23 cellular contexts compared by ENCODE assay signal in genomic region chrX:107707866-107708265, GRCh38.
DNase-seq lines count a peak whose midpoint lies in the region; ATAC-seq and TF ChIP-seq lines count a peak whose summit lies in the region.
"Had no signal": no experiment of that assay in that cellular context is flagged by ENCODE, and none has a peak within 500 bp of the region (broad histone marks: within the 10 kb centered on the region; RNA-seq: fewer than 3 reads in every experiment).

No MANE protein-coding gene starts in this region.

- H3K4me1 Mint-ChIP-seq in CD4-positive, alpha-beta memory T cell, result peaks cover 27 to 53% (median 43%) of the 10 kb centered on the region in 4 donors
- H3K4me1 Mint-ChIP-seq in memory B cell (peaks cover 42% of the 10 kb centered on the region), osteocyte (ENCODE audit: unreplicated experiment) (peaks cover 20% of the 10 kb centered on the region)

- peaks cover 41% of the 10 kb centered on the region for H3K4me1 ChIP-seq in CD4-positive, alpha-beta memory T cell (ENCODE audit: insufficient read depth, low read length)
- H3K4me1 ChIP-seq in SJCRH30 (peaks cover 27% of the 10 kb centered on the region), upper lobe of left lung (peaks cover 8 to 35% (median 23%) of the 10 kb centered on the region in 4 donors), esophagus squamous epithelium (peaks cover 0 to 31% (median 21%) of the 10 kb centered on the region in 3 donors)

- peak overlapping the region in 6 of 7 donors; percentile 30 to 100 (median 54) for H3K27ac Mint-ChIP-seq in CD4-positive, alpha-beta memory T cell
- H3K27ac Mint-ChIP-seq in memory B cell, result peak overlapping the region; percentile 77
- peak overlapping the region; percentile 9 for H3K27ac Mint-ChIP-seq in osteocyte (ENCODE audit: unreplicated experiment)
- H3K27ac Mint-ChIP-seq: GM23338, H9 had no signal

- no peak for DNase-seq in CD4-positive, alpha-beta memory T cell
- no peak for DNase-seq in SJCRH30
- DNase-seq in memory B cell (ENCODE audit: low spot score in 2 of 2), result no peak
- DNase-seq in osteocyte (ENCODE audit: extremely low spot score, unreplicated experiment), result no peak
- no peak for DNase-seq in upper lobe of left lung
- DNase-seq in esophagus squamous epithelium (lab: John Stamatoyannopoulos, UW), result no peak
- DNase-seq in NCI-H1092 (lab: John Stamatoyannopoulos, UW), result no peak
- DNase-seq: DMS153; DND-41; H9; Karpas-422; NCI-H1105; NCI-H146; NCI-H1930; NCI-H2107; NCI-H524; NCI-H82; NK-92 treated with Interleukin-12 subunit alpha and Interleukin-12 subunit beta, amount 100 ng/mL, for 24 hours; PC-9 had no signal

- TF ChIP-seq CTCF in osteocyte (IDR thresholded peaks at IDR 0.05) (no peak), upper lobe of left lung (IDR thresholded peaks at IDR 0.05) (no peak), esophagus squamous epithelium (IDR thresholded peaks at IDR 0.05) (no peak)

- no peaks in the 10 kb centered on the region for H3K27me3 Mint-ChIP-seq in CD4-positive, alpha-beta memory T cell
- H3K27me3 Mint-ChIP-seq in memory B cell (no peaks in the 10 kb centered on the region), osteocyte (ENCODE audit: unreplicated experiment) (no peaks in the 10 kb centered on the region)

- CTCF ChIA-PET in CD4-positive, alpha-beta memory T cell (lab: Charles Lee; ENCODE audit: partially characterized antibody), result interaction anchor here (17.4 kb wide), 1 partner anchor 33 kb away, joined by 462 read pairs; no protein-coding TSS in a partner anchor

- H3K4me3 Mint-ChIP-seq in CD4-positive, alpha-beta memory T cell, result no peak overlapping the region
- H3K4me3 Mint-ChIP-seq in memory B cell, result no peak overlapping the region
- H3K4me3 Mint-ChIP-seq in osteocyte (ENCODE audit: unreplicated experiment), result no peak overlapping the region
- H3K4me3 Mint-ChIP-seq: GM23338, H9 had no signal

- ATAC-seq in memory B cell (ENCODE audit: low read depth), result no peak
- no peak for ATAC-seq in GM18870 (IDR thresholded peaks at IDR 0.05; ENCODE audit: unreplicated experiment)
- no peak for ATAC-seq in upper lobe of left lung (ENCODE audit: low FRiP score in 2 of 2)
- ATAC-seq: GM23338, Right ventricle myocardium inferior had no signal

- no peaks in the 10 kb centered on the region for H3K36me3 ChIP-seq in CD4-positive, alpha-beta memory T cell (ENCODE audit: insufficient read depth, low read length)
- H3K36me3 ChIP-seq in SJCRH30, result no peaks in the 10 kb centered on the region
- H3K36me3 ChIP-seq in upper lobe of left lung, result no peaks in the 10 kb centered on the region
- no peaks in the 10 kb centered on the region for H3K36me3 ChIP-seq in esophagus squamous epithelium
- H3K36me3 ChIP-seq: SJSA1 had no signal

- 77 to 96% methylated on average over 9 of the region's 9 CpGs for WGBS in upper lobe of left lung, 2 donors
- WGBS in esophagus squamous epithelium, 2 donors, result 65 to 74% methylated on average over 7 to 9 of the region's 9 CpGs

- H3K27ac ChIP-seq in CD4-positive, alpha-beta memory T cell (ENCODE audit: low read depth, low read length), result no peak overlapping the region
- peak overlapping the region; percentile 78 for H3K27ac ChIP-seq in SJCRH30
- no peak overlapping the region for H3K27ac ChIP-seq in upper lobe of left lung
- H3K27ac ChIP-seq in esophagus squamous epithelium, result no peak overlapping the region
- H3K27ac ChIP-seq: PC-9, SJSA1 had no signal

- TF ChIP-seq POLR2A in upper lobe of left lung (IDR thresholded peaks at IDR 0.05) (no peak), esophagus squamous epithelium (IDR thresholded peaks at IDR 0.05) (no peak)

- no peaks in the 10 kb centered on the region for H3K9me3 ChIP-seq in CD4-positive, alpha-beta memory T cell (ENCODE audit: control insufficient read depth in 1 of 2, low read length in 2 of 2)
- H3K9me3 ChIP-seq in SJCRH30 (replicated peaks) (no peaks in the 10 kb centered on the region), upper lobe of left lung (no peaks in the 10 kb centered on the region), esophagus squamous epithelium (no peaks in the 10 kb centered on the region)
- H3K9me3 ChIP-seq: SJSA1 had no signal

- H3K4me3 ChIP-seq in CD4-positive, alpha-beta memory T cell (ENCODE audit: low read length in 2 of 2), result no peak overlapping the region
- H3K4me3 ChIP-seq in SJCRH30 (no peak overlapping the region), upper lobe of left lung (no peak overlapping the region), esophagus squamous epithelium (no peak overlapping the region)
- H3K4me3 ChIP-seq: GM23338, PC-9, SJSA1 had no signal

- no peak for TF ChIP-seq EP300 in upper lobe of left lung (IDR thresholded peaks at IDR 0.05)

- H3K27me3 ChIP-seq in CD4-positive, alpha-beta memory T cell (ENCODE audit: insufficient read depth, low read length), result no peaks in the 10 kb centered on the region
- no peaks in the 10 kb centered on the region for H3K27me3 ChIP-seq in SJCRH30
- no peaks in the 10 kb centered on the region for H3K27me3 ChIP-seq in upper lobe of left lung
- no peaks in the 10 kb centered on the region for H3K27me3 ChIP-seq in esophagus squamous epithelium
- H3K27me3 ChIP-seq: SJSA1 had no signal

- POLR2A ChIA-PET in CD4-positive, alpha-beta memory T cell (lab: Charles Lee; ENCODE audit: partially characterized antibody), result interaction anchor here (1.5 to 18.8 kb wide), 2 partner anchors 9 to 30 kb away, joined by 6 to 1740 read pairs; no protein-coding TSS in a partner anchor

- intact Hi-C loops in CD4-positive, alpha-beta memory T cell (cut with micrococcal nuclease), result no loop called here
- intact Hi-C loops in esophagus squamous epithelium (cut with DNase I), result no loop called here

- H3K9me3 Mint-ChIP-seq in CD4-positive, alpha-beta memory T cell, result peaks cover 0 to 8% (median 0%) of the 10 kb centered on the region in 8 donors
- H3K9me3 Mint-ChIP-seq in memory B cell, result peaks cover 1% of the 10 kb centered on the region
- peaks cover 11% of the 10 kb centered on the region for H3K9me3 Mint-ChIP-seq in osteocyte (ENCODE audit: unreplicated experiment)
- H3K9me3 Mint-ChIP-seq: GM23338 had no signal

- H3K36me3 Mint-ChIP-seq in CD4-positive, alpha-beta memory T cell, result peaks cover 0 to 4% of the 10 kb centered on the region in 2 donors
- H3K36me3 Mint-ChIP-seq in memory B cell (no peaks in the 10 kb centered on the region), osteocyte (ENCODE audit: unreplicated experiment) (no peaks in the 10 kb centered on the region)

Comparison
In these comparisons a context has a peak if more than half of its experiments do, and no peak if none do; other contexts are left out.
1. H3K27ac Mint-ChIP-seq: peak in every context shown above with its lines; median percentile 77 in memory B cell; 54 in CD4-positive, alpha-beta memory T cell; 9 in osteocyte.